ENCODE assay signal across 14 cellular contexts in genomic region chr21:45991606-45992301, GRCh38. TPM values are rescaled to one million over a fixed set of nuclear protein-coding genes. Genes with fewer than 3 reads are reported as not detected.
DNase-seq lines count a peak whose midpoint lies in the region; ATAC-seq and TF ChIP-seq lines count a peak whose summit lies in the region.
"Had no signal": no experiment of that assay in that cellular context is flagged by ENCODE, and none has a peak within 500 bp of the region (broad histone marks: within the 10 kb centered on the region; RNA-seq: fewer than 3 reads in every experiment).

No MANE protein-coding gene starts in this region.

- TF ChIP-seq CTCF in chondrocyte (IDR thresholded peaks at IDR 0.05): no peak
- TF ChIP-seq CTCF in tibial artery (IDR thresholded peaks at IDR 0.05): no peak

- peaks cover 43% of the 10 kb centered on the region for H3K79me1 ChIP-seq in mesenchymal stem cell (replicated peaks; ENCODE audit: low read length, poor library complexity, severe bottlenecking)

- ATAC-seq in HG03159 (IDR thresholded peaks at IDR 0.05; ENCODE audit: unreplicated experiment) (no peak), HG03039 (IDR thresholded peaks at IDR 0.05; ENCODE audit: unreplicated experiment) (no peak)
- ATAC-seq: left lobe of liver had no signal

- peaks cover 10% of the 10 kb centered on the region for H3K36me3 Mint-ChIP-seq in chondrocyte (ENCODE audit: low read depth)

- no peaks in the 10 kb centered on the region for H3K9me3 Mint-ChIP-seq in chondrocyte (ENCODE audit: low read depth)
- H3K9me3 Mint-ChIP-seq: activated T-helper 2 cell treated with anti-CD3 and anti-CD28 coated beads, Interferon-gamma antibody, Interleukin-2, Interleukin-4, amounts not matched to agents 10 μg/mL and 5 μg/mL and 100 μg/mL, durations not matched to agents 14 hours and 24 hours and 36 hours; nephron progenitor cell had no signal

- no peaks in the 10 kb centered on the region for H3K27me3 ChIP-seq in mesenchymal stem cell (ENCODE audit: control insufficient read depth in 1 of 2, insufficient read depth in 1 of 2, low read length in 2 of 2)
- no peaks in the 10 kb centered on the region for H3K27me3 ChIP-seq in tibial artery
- H3K27me3 ChIP-seq: testis had no signal

- no peak overlapping the region for H3K4ac ChIP-seq in mesenchymal stem cell (ENCODE audit: low read depth in 1 of 2, low read length in 2 of 2)

- no peak overlapping the region for H3K23ac ChIP-seq in mesenchymal stem cell (ENCODE audit: low read length in 2 of 2)

- H3K9ac ChIP-seq in mesenchymal stem cell (ENCODE audit: low read length): peak overlapping the region; percentile 84

- H3K27me3 Mint-ChIP-seq in chondrocyte (ENCODE audit: low read depth): no peaks in the 10 kb centered on the region

- H2BK120ac ChIP-seq in mesenchymal stem cell (ENCODE audit: low read depth, low read length): no peak overlapping the region

- no peak overlapping the region for H2BK5ac ChIP-seq in mesenchymal stem cell (ENCODE audit: low read depth, low read length, poor library complexity, severe bottlenecking)

- peak; percentile 16 for DNase-seq in activated T-cell treated with anti-CD3 and anti-CD28 coated beads, Interleukin-2, amount 50 U/mL, for 1 hour
- DNase-seq in activated T-cell treated with anti-CD3 and anti-CD28 coated beads for 4 hours: no peak
- DNase-seq in chondrocyte (ENCODE audit: low spot score): peak; percentile 58
- DNase-seq in mesenchymal stem cell: no peak
- DNase-seq in tibial artery: peak in 1 of 2 donors; percentile 16
- no peak for DNase-seq in NOMO-1 treated with dmso at 0.1 percent for 144 hours (lab: John Stamatoyannopoulos, UW; ENCODE audit: unreplicated experiment)
- DNase-seq: NCI-H2081, testis had no signal

- H2BK12ac ChIP-seq in mesenchymal stem cell (ENCODE audit: low read length in 2 of 2): no peak overlapping the region

- H3K4me1 ChIP-seq in mesenchymal stem cell (ENCODE audit: control insufficient read depth, insufficient read depth, low read depth, low read length) (peaks cover 32% of the 10 kb centered on the region), tibial artery (peaks cover 0 to 30% (median 6%) of the 10 kb centered on the region in 4 donors)
- H3K4me1 ChIP-seq: HAP-1, testis had no signal

- 93% methylated on average over 18 of the region's 18 CpGs for WGBS in mesenchymal stem cell

- H2AK5ac ChIP-seq in mesenchymal stem cell (ENCODE audit: low read length, severe bottlenecking): no peak overlapping the region

- H3K14ac ChIP-seq in mesenchymal stem cell (ENCODE audit: low read length in 2 of 2): peak overlapping the region in 1 of 2 experiments; percentile 26

- H4K91ac ChIP-seq in mesenchymal stem cell (ENCODE audit: low read length): peak overlapping the region; percentile 16

- peak overlapping the region; percentile 17 for H3K27ac Mint-ChIP-seq in chondrocyte (ENCODE audit: unreplicated experiment)
- H3K27ac Mint-ChIP-seq: activated T-helper 2 cell treated with anti-CD3 and anti-CD28 coated beads, Interferon-gamma antibody, Interleukin-2, Interleukin-4, amounts not matched to agents 10 μg/mL and 5 μg/mL and 100 μg/mL, durations not matched to agents 14 hours and 24 hours and 36 hours; nephron progenitor cell had no signal

- H2BK15ac ChIP-seq in mesenchymal stem cell (ENCODE audit: low read depth, poor library complexity, severe bottlenecking): no peak overlapping the region

- H3K36me3 ChIP-seq in mesenchymal stem cell (ENCODE audit: control insufficient read depth in 1 of 2, insufficient read depth in 2 of 2, low read depth in 1 of 2, low read length in 2 of 2): peaks cover 88 to 94% of the 10 kb centered on the region in 2 experiments
- H3K36me3 ChIP-seq in tibial artery: peaks cover 75 to 96% (median 92%) of the 10 kb centered on the region in 3 donors

- peak overlapping the region; percentile 9 for H4K8ac ChIP-seq in mesenchymal stem cell (ENCODE audit: low read length)

- H3K27ac ChIP-seq in mesenchymal stem cell (ENCODE audit: low read length, poor library complexity, severe bottlenecking) (no peak overlapping the region), tibial artery (peak overlapping the region; percentile 73 to 82)
- H3K27ac ChIP-seq: testis had no signal

- H2AFZ ChIP-seq in mesenchymal stem cell (ENCODE audit: low read depth, low read length): no peak overlapping the region

- H3K18ac ChIP-seq in mesenchymal stem cell (ENCODE audit: low read depth in 1 of 2, low read length in 2 of 2): peak overlapping the region in 1 of 2 experiments; percentile 21

- no peak overlapping the region for H3K4me3 Mint-ChIP-seq in chondrocyte (ENCODE audit: unreplicated experiment)
- H3K4me3 Mint-ChIP-seq: nephron progenitor cell had no signal

- peaks cover 4% of the 10 kb centered on the region for H3K4me1 Mint-ChIP-seq in chondrocyte (ENCODE audit: low read depth)

- H3K9me3 ChIP-seq in mesenchymal stem cell (ENCODE audit: control insufficient read depth, low read length) (no peaks in the 10 kb centered on the region), tibial artery (no peaks in the 10 kb centered on the region)
- H3K9me3 ChIP-seq: HAP-1, testis had no signal

- H3K4me3 ChIP-seq in mesenchymal stem cell (ENCODE audit: insufficient read depth in 1 of 2, low read depth in 1 of 2, low read length in 2 of 2): peak overlapping the region; percentile 7 to 49
- H3K4me3 ChIP-seq in tibial artery: no peak overlapping the region
- H3K4me3 ChIP-seq: HAP-1, testis had no signal

- intact Hi-C loops in tibial artery (cut with DNase I; ENCODE audit: low total_unique reads): loop anchor here (10.0 kb wide), 1 partner anchor 133 kb away; no protein-coding TSS in a partner anchor

- no peak overlapping the region for H3K4me2 ChIP-seq in mesenchymal stem cell (ENCODE audit: low read length, poor library complexity, severe bottlenecking)

RNA-seq across cellular contexts. Expression of gene COL6A1, which starts 10.2 kb away (rescaled TPM):
- total RNA-seq in chondrocyte: 994 to 1,063 TPM (median 1,052 TPM) in 3 replicates
- 2,201 TPM for polyA plus RNA-seq in mesenchymal stem cell (2013, experiment 1 of 2)
- 2,173 TPM for polyA plus RNA-seq in mesenchymal stem cell (2013, experiment 2 of 2)

Comparison
In these comparisons a context has a peak if more than half of its experiments do, and no peak if none do; other contexts are left out.
1. DNase-seq: peak in activated T-cell treated with anti-CD3 and anti-CD28 coated beads, Interleukin-2, amount 50 U/mL, for 1 hour (single experiment) and chondrocyte (single experiment); none in activated T-cell treated with anti-CD3 and anti-CD28 coated beads for 4 hours (single experiment), mesenchymal stem cell (single experiment) and NOMO-1 treated with dmso at 0.1 percent for 144 hours (single experiment).
2. H3K4me3 ChIP-seq: peak in mesenchymal stem cell (2 of 2); none in tibial artery (0 of 2).